In genomic region chr17:76385892-76386786, GRCh38 we compare ENCODE assay signal across 8 cellular contexts. TPM values are rescaled to one million over a fixed set of nuclear protein-coding genes. Genes with fewer than 3 reads are reported as not detected.
DNase-seq lines count a peak whose midpoint lies in the region; ATAC-seq, FAIRE-seq and TF ChIP-seq lines count a peak whose summit lies in the region.

No MANE protein-coding gene starts in this region.

- 16% methylated on average over 42 of the region's 52 CpGs for WGBS in K562 (ENCODE audit: insufficient coverage, low coverage, missing lambda C conversion rate)

- H3K27me3 Mint-ChIP-seq in immature natural killer cell (ENCODE audit: low read depth in 3 of 3): peaks cover 4 to 6% (median 5%) of the 10 kb centered on the region in 3 donors

- H3K9me3 Mint-ChIP-seq in immature natural killer cell: no peaks in the 10 kb centered on the region

- peak; percentile 96 for TF ChIP-seq CTCF in GM12874 (IDR thresholded peaks at IDR 0.05; ENCODE audit: insufficient read depth, low read depth, low read length)
- peak; percentile 82 to 92 (median 89) for TF ChIP-seq CTCF in K562 (IDR thresholded peaks at IDR 0.05 in 2 of 3, conservative IDR thresholded peaks at IDR 0.05 in 1 of 3; ENCODE audit: insufficient read depth in 2 of 3, low read depth in 1 of 3, low read length in 3 of 3)

- H3K9me3 ChIP-seq in K562 (replicated peaks; ENCODE audit: control insufficient read depth, insufficient read depth, low read depth, low read length): no peaks in the 10 kb centered on the region

- TF ChIP-seq RAD21 in K562 (CRISPR knock-in tag; conservative IDR thresholded peaks at IDR 0.05 in 1 of 2, IDR thresholded peaks at IDR 0.05 in 1 of 2): peak; percentile 52 to 69

- peak overlapping the region; percentile 93 for H3K27ac ChIP-seq in K562 (ENCODE audit: extremely low read depth, low read depth, low read length)

- no peaks in the 10 kb centered on the region for H4K20me1 ChIP-seq in K562 (replicated peaks; ENCODE audit: control insufficient read depth, insufficient read depth, low read length)

- peak overlapping the region; percentile 94 for H2AFZ ChIP-seq in K562 (ENCODE audit: low read depth, low read length)

- intact Hi-C loops in K562 (cut with micrococcal nuclease): loop anchor here (2.0 kb wide), 1 partner anchor 31 kb away; no protein-coding TSS in a partner anchor

- H3K36me3 Mint-ChIP-seq in immature natural killer cell: no peaks in the 10 kb centered on the region

- H3K27ac Mint-ChIP-seq in immature natural killer cell: peak overlapping the region in 1 of 6 donors; percentile 61

- peaks cover 6 to 14% of the 10 kb centered on the region in 2 donors for H3K4me1 Mint-ChIP-seq in immature natural killer cell

- peak overlapping the region; percentile 88 for H3K4me2 ChIP-seq in K562 (ENCODE audit: insufficient read depth, low read length)

- TF ChIP-seq EP300 in K562 (IDR thresholded peaks at IDR 0.05; ENCODE audit: low read length): no peak

- no peak for TF ChIP-seq POLR2A in K562 (conservative IDR thresholded peaks at IDR 0.05)

- POLR2A ChIA-PET in K562 (lab: Yijun Ruan, JAX): interaction anchor here (0.6 to 3.0 kb wide), 15 partner anchors 9 to 280 kb away, joined by 3 to 15 read pairs (median 4); partner anchors contain the start of gene PRPSAP1

- peak; percentile 67 for FAIRE-seq in K562 (lab: Jason Lieb, UNC)

- H3K9ac ChIP-seq in K562 (ENCODE audit: insufficient read depth in 1 of 2, low read depth in 2 of 2, low read length in 2 of 2): peak overlapping the region; percentile 84 to 96

- CTCF ChIA-PET in K562 (lab: Yijun Ruan, JAX; ENCODE audit: low intra/inter-chr PET ratio): interaction anchor here (0.6 to 1.3 kb wide), 2 partner anchors 16 to 81 kb away, joined by 3 to 7 read pairs; no protein-coding TSS in a partner anchor

- peaks cover 37% of the 10 kb centered on the region for H3K79me2 ChIP-seq in K562 (ENCODE audit: control insufficient read depth, insufficient read depth, low read length)

- in situ Hi-C loops in K562 (cut with MboI): no loop called here

- no TSS peak for BruUV-seq in K562 (replicated peaks; lab: Mats Ljungman, UMichigan)

- H3K36me3 ChIP-seq in K562 (ENCODE audit: control insufficient read depth, insufficient read depth, low read length): peaks cover 42% of the 10 kb centered on the region; the same call in 2 of the 3 replicates

- DNase-seq in NCI-H1105 treated with DMSO at 0.1 percent for 48 hours (lab: John Stamatoyannopoulos, UW) (peak; percentile 54), UCSD-AML1 (lab: John Stamatoyannopoulos, UW; ENCODE audit: unreplicated experiment) (peak; percentile 82), K562 (ENCODE audit: extremely low read depth in 1 of 4, low spot score in 3 of 4) (peak; percentile 84 to 94 (median 90)), immature natural killer cell (peak; percentile 81 to 85 (median 82))
- DNase-seq in stimulated activated CD4-positive, alpha-beta T cell treated with anti-CD3 and anti-CD28 coated beads, Interleukin-1b, Interleukin-23, amount 100 ng/mL, for 24 hours (ENCODE audit: low read depth in 4 of 4, low spot score in 1 of 4): peak; percentile 67 to 81 (median 75)

- peak; percentile 54 for ATAC-seq in K562
- ATAC-seq in GM19351 (IDR thresholded peaks at IDR 0.05; ENCODE audit: unreplicated experiment): no peak
- ATAC-seq in HG03039 (IDR thresholded peaks at IDR 0.05; ENCODE audit: unreplicated experiment): no peak

- peaks cover 14 to 71% of the 10 kb centered on the region in 2 experiments for H3K4me1 ChIP-seq in K562 (replicated peaks in 1 of 2; ENCODE audit: control insufficient read depth in 2 of 2, insufficient read depth in 2 of 2, low read length in 2 of 2)

- H3K27me3 ChIP-seq in K562 (ENCODE audit: control insufficient read depth in 2 of 2, insufficient read depth in 2 of 2, low read length in 2 of 2): no peaks in the 10 kb centered on the region

- H3K4me3 Mint-ChIP-seq in immature natural killer cell: peak overlapping the region; percentile 70 to 75 (median 73)

- peak overlapping the region; percentile 74 for H3K4me3 ChIP-seq in K562

- H3K9me1 ChIP-seq in K562 (ENCODE audit: control insufficient read depth, insufficient read depth, low read length): no peaks in the 10 kb centered on the region

TF ChIP-seq in K562, 482 proteins besides CTCF, POLR2A, EP300 and RAD21 (continues in another document):
- TF ChIP-seq NRF1 (conservative IDR thresholded peaks at IDR 0.05 in 1 of 2, IDR thresholded peaks at IDR 0.05 in 1 of 2) (no peak), PPARD (CRISPR knock-in tag; IDR thresholded peaks at IDR 0.05) (no peak), PATZ1 (CRISPR knock-in tag; IDR thresholded peaks at IDR 0.05; ENCODE audit: borderline replicate concordance) (no peak), TOE1 (IDR thresholded peaks at IDR 0.05; ENCODE audit: borderline replicate concordance) (peak; percentile 41; the same call in 1 of the 2 replicates), TOE1 (CRISPR knock-in tag; IDR thresholded peaks at IDR 0.05; ENCODE audit: borderline replicate concordance, low read depth) (no peak; the same call in 1 of the 2 replicates), PCBP2 (IDR thresholded peaks at IDR 0.05; ENCODE audit: low read depth, low read length, poor library complexity, severe bottlenecking) (no peak), MCM3 (IDR thresholded peaks at IDR 0.05) (no peak), HEY1 (CRISPR knock-in tag; IDR thresholded peaks at IDR 0.05; ENCODE audit: borderline replicate concordance) (no peak), GTF2B (IDR thresholded peaks at IDR 0.05; ENCODE audit: extremely low read depth, insufficient read length) (no peak), TCF3 (CRISPR knock-in tag; IDR thresholded peaks at IDR 0.05) (no peak; the same call in 1 of the 2 replicates)

RNA-seq across cellular contexts. Expression of gene SPHK1, which starts 1.7 kb away (rescaled TPM):
- total RNA-seq in K562 (2011; cell fraction: chromatin; rRNA removed; ENCODE audit: low replicate concordance): 17.0 and 55.7 TPM in 2 replicates
- 66.3 and 72.5 TPM in 2 replicates for total RNA-seq in K562 (2011; cell fraction: nucleolus; rRNA removed)
- total RNA-seq in K562 (2011; cell fraction: nucleoplasm; rRNA removed): 31.6 and 33.4 TPM in 2 replicates
- total RNA-seq in K562 (2014; rRNA removed): 60.3 and 69.6 TPM in 2 replicates
- total RNA-seq in K562 (2014; rRNA removed; fragmentation: Illumina TruSeq; extraction: Trizol): 5.6 and 8.0 TPM in 2 replicates
- 14.1 and 14.9 TPM in 2 replicates for total RNA-seq in K562 (2015; rRNA removed; fragmentation: Illumina TruSeq; extraction: Trizol)
- 56.2 and 58.2 TPM in 2 replicates for total RNA-seq in K562 (2021)
- 20.2 and 21.6 TPM in 2 replicates for polyA plus RNA-seq in K562 (2011; rRNA removed)
- polyA plus RNA-seq in K562 (2011; cell fraction: cytosol; rRNA removed): 25.9 and 63.1 TPM in 2 replicates
- 93.7 and 187 TPM in 2 replicates for polyA plus RNA-seq in K562 (2011; cell fraction: nucleus; rRNA removed)
- polyA plus RNA-seq in K562 (2012): 26.8 and 28.6 TPM in 2 replicates
- 14.5 and 25.0 TPM in 2 replicates for polyA plus RNA-seq in K562 (2014; fragmentation: Illumina TruSeq; extraction: Trizol)
- polyA plus RNA-seq in K562 (2014; fragmentation: Nextera tagmentation; extraction: Ambion mirVana): 1 to 10 TPM in 1 of 2 experiments, under 1 TPM in 1; 0.21 to 1.9 TPM
- 45.3 and 51.4 TPM in 2 replicates for polyA plus RNA-seq in K562 (2014; rRNA removed)
- polyA minus RNA-seq in K562 (2011; rRNA and poly(A)+ RNA removed): 3.0 and 8.2 TPM in 2 replicates
- polyA minus RNA-seq in K562 (2011; cell fraction: cytosol; rRNA and poly(A)+ RNA removed): 11.8 and 12.5 TPM in 2 replicates
- 19.1 and 19.3 TPM in 2 replicates for polyA minus RNA-seq in K562 (2011; cell fraction: nucleus; rRNA and poly(A)+ RNA removed)
- 1 to 10 TPM; 3.3 to 7.6 (median 6.5) TPM for polyA plus RNA-seq in immature natural killer cell

RNA-seq across cellular contexts. Expression of gene PRPSAP1, which starts 32.4 kb away (rescaled TPM):
- 154 and 205 TPM in 2 replicates for total RNA-seq in K562 (2011; cell fraction: chromatin; rRNA removed; ENCODE audit: low replicate concordance)
- 107 and 112 TPM in 2 replicates for total RNA-seq in K562 (2011; cell fraction: nucleolus; rRNA removed)
- total RNA-seq in K562 (2011; cell fraction: nucleoplasm; rRNA removed): 122 and 124 TPM in 2 replicates
- total RNA-seq in K562 (2014; rRNA removed) (18.6 and 21.9 TPM in 2 replicates), K562 (2014; rRNA removed; fragmentation: Illumina TruSeq; extraction: Trizol) (39.3 and 39.4 TPM in 2 replicates), K562 (2015; rRNA removed; fragmentation: Illumina TruSeq; extraction: Trizol) (38.0 and 40.8 TPM in 2 replicates), K562 (2021) (65.8 and 70.8 TPM in 2 replicates)
- polyA plus RNA-seq in K562 (2011; rRNA removed) (77.1 and 89.9 TPM in 2 replicates), K562 (2014; fragmentation: Illumina TruSeq; extraction: Trizol) (70.0 and 73.4 TPM in 2 replicates), K562 (2014; fragmentation: Nextera tagmentation; extraction: Ambion mirVana) (10 to 100 TPM; 21.9 to 31.9 TPM), K562 (2014; rRNA removed) (61.2 and 72.8 TPM in 2 replicates), immature natural killer cell (10 to 100 TPM; 59.8 to 87.6 (median 75.5) TPM)
- polyA plus RNA-seq in K562 (2011; cell fraction: cytosol; rRNA removed): 42.1 and 76.8 TPM in 2 replicates
- polyA plus RNA-seq in K562 (2011; cell fraction: nucleus; rRNA removed): 228 and 401 TPM in 2 replicates
- 50.3 and 72.3 TPM in 2 replicates for polyA plus RNA-seq in K562 (2012)
- polyA minus RNA-seq in K562 (2011; rRNA and poly(A)+ RNA removed): 63.9 and 65.4 TPM in 2 replicates
- polyA minus RNA-seq in K562 (2011; cell fraction: cytosol; rRNA and poly(A)+ RNA removed): 26.3 and 27.2 TPM in 2 replicates
- 30.6 and 71.0 TPM in 2 replicates for polyA minus RNA-seq in K562 (2011; cell fraction: nucleus; rRNA and poly(A)+ RNA removed)
